15 cellular contexts compared by ENCODE assay signal in the genomic region with DNA sequence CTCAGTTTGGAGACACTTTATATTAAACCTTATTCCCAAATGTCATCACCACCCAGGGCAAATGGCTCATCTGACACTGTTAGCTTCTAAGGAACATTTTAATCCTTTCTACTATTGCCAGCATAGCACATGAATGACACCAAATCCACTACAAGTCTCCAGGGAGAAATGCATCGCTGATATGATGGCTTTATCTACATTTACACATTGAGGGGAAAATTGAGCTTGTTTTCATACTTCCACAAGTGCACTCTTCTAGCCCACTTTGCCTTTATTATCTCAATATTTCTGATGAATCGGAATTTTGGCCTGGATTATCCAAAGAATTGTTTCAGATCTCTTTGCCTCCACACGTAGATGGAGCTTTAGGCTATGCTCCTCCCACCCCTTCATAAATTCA.
A peak's percentile ranks its signal among the peaks of the same experiment; 100 is the strongest.
DNase-seq lines count a peak whose midpoint lies in the region; ATAC-seq, FAIRE-seq and TF ChIP-seq lines count a peak whose summit lies in the region.
"Had no signal": no experiment of that assay in that cellular context is flagged by ENCODE, and none has a peak within 500 bp of the region (broad histone marks: within the 10 kb centered on the region; RNA-seq: fewer than 3 reads in every experiment).

No MANE protein-coding gene starts in this region.

- no peaks in the 10 kb centered on the region for H3K27me3 Mint-ChIP-seq in CD4-positive, CD25-positive, alpha-beta regulatory T cell
- H3K27me3 Mint-ChIP-seq in T-helper 17 cell, result no peaks in the 10 kb centered on the region
- H3K27me3 Mint-ChIP-seq in central memory CD8-positive, alpha-beta T cell, result no peaks in the 10 kb centered on the region

- peaks cover 59 to 90% (median 77%) of the 10 kb centered on the region in 4 donors for H3K4me1 Mint-ChIP-seq in CD4-positive, CD25-positive, alpha-beta regulatory T cell
- H3K4me1 Mint-ChIP-seq in T-helper 17 cell, result peaks cover 70% of the 10 kb centered on the region
- peaks cover 75% of the 10 kb centered on the region for H3K4me1 Mint-ChIP-seq in central memory CD8-positive, alpha-beta T cell

- peaks cover 62% of the 10 kb centered on the region for H3K4me1 ChIP-seq in CD4-positive, CD25-positive, alpha-beta regulatory T cell (ENCODE audit: control insufficient read depth, insufficient read depth, low read length, poor library complexity, severe bottlenecking)
- H3K4me1 ChIP-seq in DND-41 (ENCODE audit: insufficient read depth, low read length), result peaks cover 67% of the 10 kb centered on the region
- H3K4me1 ChIP-seq: body of pancreas had no signal

- peaks cover 39% of the 10 kb centered on the region for H4K20me1 ChIP-seq in DND-41 (ENCODE audit: insufficient read depth, low read length)

- H3K36me3 Mint-ChIP-seq in CD4-positive, CD25-positive, alpha-beta regulatory T cell, result peaks cover 20% of the 10 kb centered on the region
- H3K36me3 Mint-ChIP-seq in T-helper 17 cell (ENCODE audit: low read depth), result peaks cover 4% of the 10 kb centered on the region
- H3K36me3 Mint-ChIP-seq in central memory CD8-positive, alpha-beta T cell (ENCODE audit: insufficient read depth), result peaks cover 14% of the 10 kb centered on the region
- H3K36me3 Mint-ChIP-seq: type B pancreatic cell had no signal

- no peak for TF ChIP-seq POLR2A in GM12892 (IDR thresholded peaks at IDR 0.05; ENCODE audit: low read depth, low read length)

- H3K27ac Mint-ChIP-seq in CD4-positive, CD25-positive, alpha-beta regulatory T cell, result peak overlapping the region; percentile 87 to 99 (median 88)
- H3K27ac Mint-ChIP-seq in T-helper 17 cell, result peak overlapping the region; percentile 98
- peak overlapping the region; percentile 86 for H3K27ac Mint-ChIP-seq in central memory CD8-positive, alpha-beta T cell (ENCODE audit: low read depth)
- H3K27ac Mint-ChIP-seq: type B pancreatic cell had no signal

- no peak for FAIRE-seq in GM12892 (lab: Jason Lieb, UNC)

- peak overlapping the region; percentile 72 for H3K27ac ChIP-seq in CD4-positive, CD25-positive, alpha-beta regulatory T cell (ENCODE audit: insufficient read depth, low read length, poor library complexity, severe bottlenecking)
- peak overlapping the region; percentile 84 for H3K27ac ChIP-seq in DND-41 (ENCODE audit: low read length)
- H3K27ac ChIP-seq: body of pancreas had no signal

- TF ChIP-seq CTCF in DND-41 (IDR thresholded peaks at IDR 0.05; ENCODE audit: borderline replicate concordance, extremely low read depth, low read length, poor library complexity, severe bottlenecking), result no peak

- H3K36me3 ChIP-seq in CD4-positive, CD25-positive, alpha-beta regulatory T cell (ENCODE audit: control insufficient read depth, insufficient read depth, low read length), result peaks cover 4% of the 10 kb centered on the region
- peaks cover 41% of the 10 kb centered on the region for H3K36me3 ChIP-seq in DND-41 (ENCODE audit: insufficient read depth, low read length)

- H3K4me2 ChIP-seq in DND-41 (ENCODE audit: insufficient read depth, low read length), result peak overlapping the region; percentile 60

- peak overlapping the region; percentile 51 for H3K9ac ChIP-seq in DND-41 (ENCODE audit: low read depth, low read length)

- H2AFZ ChIP-seq in DND-41 (ENCODE audit: low read depth, low read length), result no peak overlapping the region

- no peak for DNase-seq in CD4-positive, CD25-positive, alpha-beta regulatory T cell
- DNase-seq in DND-41, result no peak
- no peak for DNase-seq in T-helper 17 cell
- DNase-seq in central memory CD8-positive, alpha-beta T cell (ENCODE audit: low spot score in 2 of 2), result no peak
- DNase-seq in GM12892 (ENCODE audit: insufficient read length), result no peak
- no peak for DNase-seq in foreskin melanocyte
- DNase-seq in cardiac septum (ENCODE audit: low spot score), result no peak
- DNase-seq in stimulated activated CD4-positive, alpha-beta T cell treated with anti-CD3 and anti-CD28 coated beads, Interleukin-4, amount 100 ng/mL, for 1 hour, result no peak
- DNase-seq: body of pancreas, DMS53, NCI-H1105, NCI-H82, posterior cingulate gyrus, SW 1271 had no signal

- no peaks in the 10 kb centered on the region for H3K27me3 ChIP-seq in CD4-positive, CD25-positive, alpha-beta regulatory T cell (ENCODE audit: control insufficient read depth, insufficient read depth, low read length)
- H3K27me3 ChIP-seq in DND-41 (ENCODE audit: insufficient read depth, low read length, poor library complexity), result no peaks in the 10 kb centered on the region
- H3K27me3 ChIP-seq: body of pancreas had no signal

- intact Hi-C loops in cardiac septum (cut with DNase I), result no loop called here

- no peaks in the 10 kb centered on the region for H3K9me3 ChIP-seq in CD4-positive, CD25-positive, alpha-beta regulatory T cell (ENCODE audit: control insufficient read depth in 2 of 2, low read length in 2 of 2)
- no peaks in the 10 kb centered on the region for H3K9me3 ChIP-seq in DND-41 (ENCODE audit: insufficient read depth, low read length, severe bottlenecking)
- H3K9me3 ChIP-seq in T-helper 17 cell (ENCODE audit: control insufficient read depth, low read length, poor library complexity, severe bottlenecking), result no peaks in the 10 kb centered on the region
- H3K9me3 ChIP-seq: body of pancreas had no signal

- no peak for ATAC-seq in CD4-positive, CD25-positive, alpha-beta regulatory T cell (ENCODE audit: low read depth in 2 of 2)
- no peak for ATAC-seq in DND-41 (ENCODE audit: insufficient read depth, low read depth)
- ATAC-seq in T-helper 17 cell, result no peak
- ATAC-seq in central memory CD8-positive, alpha-beta T cell (replicated peaks; ENCODE audit: extremely low read depth, poor library complexity, severe bottlenecking), result no peak
- ATAC-seq: body of pancreas had no signal

- no peaks in the 10 kb centered on the region for H3K9me3 Mint-ChIP-seq in CD4-positive, CD25-positive, alpha-beta regulatory T cell
- H3K9me3 Mint-ChIP-seq in central memory CD8-positive, alpha-beta T cell, result no peaks in the 10 kb centered on the region
- H3K9me3 Mint-ChIP-seq: type B pancreatic cell had no signal

- peak overlapping the region; percentile 49 to 89 (median 86) for H3K4me3 Mint-ChIP-seq in CD4-positive, CD25-positive, alpha-beta regulatory T cell
- peak overlapping the region; percentile 92 for H3K4me3 Mint-ChIP-seq in T-helper 17 cell
- H3K4me3 Mint-ChIP-seq in central memory CD8-positive, alpha-beta T cell, result peak overlapping the region; percentile 78
- H3K4me3 Mint-ChIP-seq: type B pancreatic cell had no signal

- peak overlapping the region; percentile 69 for H3K4me3 ChIP-seq in CD4-positive, CD25-positive, alpha-beta regulatory T cell (ENCODE audit: low read depth, low read length)
- H3K4me3 ChIP-seq in DND-41 (ENCODE audit: low read depth in 1 of 2, low read length in 2 of 2), result 0 out of 4 replicates have a peak overlapping the region, but pooled peaks of 1 of the 2 experiments have one; percentile 46
- H3K4me3 ChIP-seq: body of pancreas had no signal

- H3K79me2 ChIP-seq in DND-41 (ENCODE audit: insufficient read depth, low read length), result peaks cover 100% of the 10 kb centered on the region
